In genomic region chr12:66744956-66745383, GRCh38 we compare ENCODE assay signal across 31 cellular contexts.
DNase-seq lines count a peak whose midpoint lies in the region; ATAC-seq, FAIRE-seq and TF ChIP-seq lines count a peak whose summit lies in the region.
"Had no signal": no experiment of that assay in that cellular context is flagged by ENCODE, and none has a peak within 500 bp of the region (broad histone marks: within the 10 kb centered on the region; RNA-seq: fewer than 3 reads in every experiment).

No MANE protein-coding gene starts in this region.

- no peaks in the 10 kb centered on the region for H3K9me2 ChIP-seq in Loucy (replicated peaks; ENCODE audit: low read depth, low read length)

- no peaks in the 10 kb centered on the region for H3F3A ChIP-seq in Loucy (ENCODE audit: low read depth)

- BruUV-seq in GM12878 (replicated peaks; lab: Mats Ljungman, UMichigan), result no TSS peak

- H3K4me1 Mint-ChIP-seq in type B pancreatic cell (ENCODE audit: unreplicated experiment), result peaks cover 22% of the 10 kb centered on the region

- no peak overlapping the region for H3K27ac ChIP-seq in GM12878 (ENCODE audit: control insufficient read depth, insufficient read depth)
- H3K27ac ChIP-seq: brain microvascular endothelial cell, prostate gland, sigmoid colon, suprapubic skin, uterus had no signal

- H3K27ac Mint-ChIP-seq in type B pancreatic cell, result no peak overlapping the region
- H3K27ac Mint-ChIP-seq: activated CD4-positive, alpha-beta memory T cell treated with anti-CD3 and anti-CD28 coated beads for 36 hours; activated naive CD4-positive, alpha-beta T cell treated with anti-CD3 and anti-CD28 coated beads for 36 hours; activated T-helper 1 cell treated with anti-CD3 and anti-CD28 coated beads, Interleukin-12 subunit alpha, Interleukin-12 subunit beta, Interleukin-2, Interleukin-4 antibody, amounts not matched to agents 30 ng/mL and 10 ng/mL and 1 ng/mL, durations not matched to agents 14 hours and 24 hours and 36 hours; B cell; CD8-positive, alpha-beta memory T cell had no signal

- DNase-seq in NCI-H748 (lab: John Stamatoyannopoulos, UW; ENCODE audit: unreplicated experiment) (peak; percentile 51), NCI-H748 treated with DMSO at 0.1 percent for 48 hours (lab: John Stamatoyannopoulos, UW) (no peak), GM12878 (ENCODE audit: low read depth, low spot score) (no peak), type B pancreatic cell (ENCODE audit: extremely low spot score, unreplicated experiment) (no peak), ACHN (no peak)
- DNase-seq: activated CD4-positive, alpha-beta memory T cell treated with anti-CD3 and anti-CD28 coated beads for 36 hours; activated CD4-positive, CD25-positive, alpha-beta regulatory T cell; activated CD8-positive, alpha-beta memory T cell treated with anti-CD3 and anti-CD28 coated beads, Interleukin-2, amount 50 U/mL, for 4 hours; activated naive CD4-positive, alpha-beta T cell treated with anti-CD3 and anti-CD28 coated beads for 36 hours; brain microvascular endothelial cell; CD8-positive, alpha-beta memory T cell; DMS79 treated with DMSO at 0.1 percent for 48 hours; mesenchymal stem cell; NCI-H1092; NCI-H2029 treated with DMSO at 0.1 percent for 48 hours; NCI-H446; NK-92 treated with Interleukin-12 subunit alpha and Interleukin-12 subunit beta, amount 100 ng/mL, for 24 hours; SHP77 treated with DMSO at 0.1 percent for 48 hours; sigmoid colon; stimulated activated naive B cell treated with anti-CD40 and anti-IgM and Interleukin-4, amounts not matched to agents 10 μg/mL and 1 μg/mL and 100 μg/mL, for 72 hours; uterus had no signal

- H4K20me1 ChIP-seq in Loucy (ENCODE audit: insufficient read depth, low read length, poor library complexity, severe bottlenecking), result no peaks in the 10 kb centered on the region
- H4K20me1 ChIP-seq in GM12878 (ENCODE audit: control insufficient read depth, insufficient read depth), result no peaks in the 10 kb centered on the region

- H2AFZ ChIP-seq in Loucy (ENCODE audit: low read length) (no peak overlapping the region), GM12878 (ENCODE audit: control insufficient read depth, low read depth, low read length) (no peak overlapping the region)

- H3K4me1 ChIP-seq in Loucy (ENCODE audit: insufficient read depth, low read length, poor library complexity, severe bottlenecking) (peaks cover 17% of the 10 kb centered on the region), GM12878 (ENCODE audit: control insufficient read depth, insufficient read depth, low read length) (no peaks in the 10 kb centered on the region)
- H3K4me1 ChIP-seq: prostate gland, uterus had no signal

- no peak for FAIRE-seq in GM12878 (lab: Jason Lieb, UNC)
- FAIRE-seq: A204.1, endothelial cell of umbilical vein had no signal

- H3K36me3 ChIP-seq in Loucy (ENCODE audit: insufficient read depth, low read length) (no peaks in the 10 kb centered on the region), GM12878 (ENCODE audit: control insufficient read depth in 2 of 2, insufficient read depth in 2 of 2, low read length in 1 of 2) (no peaks in the 10 kb centered on the region)
- H3K36me3 ChIP-seq: brain microvascular endothelial cell, prostate gland, sigmoid colon, suprapubic skin, uterus had no signal

- no peaks in the 10 kb centered on the region for H3K27me3 Mint-ChIP-seq in type B pancreatic cell

- POLR2A ChIA-PET in GM12878 (lab: Charles Lee), result no interaction called here

- SMC1A ChIA-PET in GM12878 (lab: Charles Lee; ENCODE audit: uncharacterized antibody, unreplicated experiment), result interaction anchor here (0.8 kb wide), 1 partner anchor 9 kb away, joined by 3 read pairs; no protein-coding TSS in a partner anchor

- H3K9me3 ChIP-seq in Loucy (ENCODE audit: insufficient read depth, low read depth, low read length) (no peaks in the 10 kb centered on the region), GM12878 (replicated peaks; ENCODE audit: control insufficient read depth, insufficient read depth, low read length) (no peaks in the 10 kb centered on the region)
- H3K9me3 ChIP-seq: prostate gland, sigmoid colon, suprapubic skin, uterus had no signal

- H3K4me2 ChIP-seq in Loucy (ENCODE audit: low read depth, low read length, poor library complexity, severe bottlenecking) (no peak overlapping the region), GM12878 (ENCODE audit: control insufficient read depth, insufficient read depth) (no peak overlapping the region)

- no peak for TF ChIP-seq RAD21 in GM12878 (IDR thresholded peaks at IDR 0.05; ENCODE audit: insufficient read depth, low read depth, low read length)

- H3K4me3 ChIP-seq in Loucy (ENCODE audit: low read length, poor library complexity, severe bottlenecking), result no peak overlapping the region
- no peak overlapping the region for H3K4me3 ChIP-seq in GM12878
- H3K4me3 ChIP-seq: prostate gland, sigmoid colon, suprapubic skin, uterus had no signal

- H3K27me3 ChIP-seq in Loucy (ENCODE audit: insufficient read depth, low read length, poor library complexity, severe bottlenecking) (no peaks in the 10 kb centered on the region), GM12878 (replicated peaks in 1 of 2; ENCODE audit: control insufficient read depth in 2 of 2, insufficient read depth in 2 of 2, low read length in 1 of 2) (peaks cover 0 to 2% of the 10 kb centered on the region in 2 experiments; a peak in 1 of 4 replicates)
- H3K27me3 ChIP-seq: brain microvascular endothelial cell, sigmoid colon, suprapubic skin, uterus had no signal

- in situ Hi-C loops in GM12878 (cut with MboI), result no loop called here
- in situ Hi-C loops in ACHN (cut with HindIII; ENCODE audit: low pct_ligation_motif_present, low pct_unique_long_range_greater_than_20kb, low sequenced_read_pairs), result no loop called here

- H3K9ac ChIP-seq in Loucy (ENCODE audit: low read depth, low read length, poor library complexity, severe bottlenecking), result no peak overlapping the region
- no peak overlapping the region for H3K9ac ChIP-seq in GM12878 (ENCODE audit: control insufficient read depth, insufficient read depth, low read length)

- WGBS in GM12878 (ENCODE audit: insufficient coverage, insufficient replicate concordance, low lambda C conversion rate, missing lambda C conversion rate), result 27% methylated on average over 3 of the region's 3 CpGs

- CTCF ChIA-PET in GM12878 (lab: Yijun Ruan, JAX), result no interaction called here

- ATAC-seq in GM12878 (no peak), HG03520 (IDR thresholded peaks at IDR 0.05; ENCODE audit: unreplicated experiment) (no peak), HG03565 (IDR thresholded peaks at IDR 0.05; ENCODE audit: unreplicated experiment) (no peak)
- ATAC-seq: left lobe of liver; stimulated activated naive B cell treated with anti-CD40 and anti-IgM and Interleukin-4, amounts not matched to agents 10 μg/mL and 1 μg/mL and 100 μg/mL, for 72 hours had no signal

- intact Hi-C loops in GM12878 (cut with micrococcal nuclease; ENCODE audit: unreplicated experiment), result no loop called here

- no peak for TF ChIP-seq POLR2A in GM12878 (IDR thresholded peaks at IDR 0.05; ENCODE audit: low read depth, low read length)

- TF ChIP-seq EP300 in GM12878 (IDR thresholded peaks at IDR 0.05; ENCODE audit: borderline replicate concordance in 1 of 2, control insufficient read depth in 1 of 2, low read depth in 2 of 2, low read length in 2 of 2), result no peak

- H3K79me2 ChIP-seq in Loucy (ENCODE audit: insufficient read depth, low read length), result no peaks in the 10 kb centered on the region
- H3K79me2 ChIP-seq in GM12878 (ENCODE audit: control insufficient read depth, insufficient read depth, low read length), result no peaks in the 10 kb centered on the region

- H3K4me3 Mint-ChIP-seq in type B pancreatic cell, result no peak overlapping the region
- H3K4me3 Mint-ChIP-seq: activated CD4-positive, alpha-beta memory T cell treated with anti-CD3 and anti-CD28 coated beads for 36 hours; activated naive CD4-positive, alpha-beta T cell treated with anti-CD3 and anti-CD28 coated beads for 36 hours; activated T-helper 1 cell treated with anti-CD3 and anti-CD28 coated beads, Interleukin-12 subunit alpha, Interleukin-12 subunit beta, Interleukin-2, Interleukin-4 antibody, amounts not matched to agents 30 ng/mL and 10 ng/mL and 1 ng/mL, durations not matched to agents 14 hours and 24 hours and 36 hours; B cell; CD8-positive, alpha-beta memory T cell; stimulated activated naive B cell treated with anti-CD40 and anti-IgM and Interleukin-4, amounts not matched to agents 10 μg/mL and 1 μg/mL and 100 μg/mL, for 72 hours had no signal

- H3K9me3 Mint-ChIP-seq in type B pancreatic cell, result no peaks in the 10 kb centered on the region
- H3K9me3 Mint-ChIP-seq: activated CD4-positive, alpha-beta memory T cell treated with anti-CD3 and anti-CD28 coated beads for 36 hours; activated naive CD4-positive, alpha-beta T cell treated with anti-CD3 and anti-CD28 coated beads for 36 hours; activated T-helper 1 cell treated with anti-CD3 and anti-CD28 coated beads, Interleukin-12 subunit alpha, Interleukin-12 subunit beta, Interleukin-2, Interleukin-4 antibody, amounts not matched to agents 30 ng/mL and 10 ng/mL and 1 ng/mL, durations not matched to agents 14 hours and 24 hours and 36 hours; stimulated activated naive B cell treated with anti-CD40 and anti-IgM and Interleukin-4, amounts not matched to agents 10 μg/mL and 1 μg/mL and 100 μg/mL, for 72 hours had no signal

- RAD21 ChIA-PET in GM12878 (lab: Charles Lee; ENCODE audit: unreplicated experiment), result no interaction called here

- TF ChIP-seq CTCF in Loucy (conservative IDR thresholded peaks at IDR 0.05; ENCODE audit: low read length) (0 out of 2 replicates have a peak, but pooled peaks have one; percentile 24), GM12878 (IDR thresholded peaks at IDR 0.05 in 2 of 3, conservative IDR thresholded peaks at IDR 0.05 in 1 of 3; ENCODE audit: control insufficient read depth in 2 of 3, extremely low read depth in 1 of 3, insufficient read depth in 1 of 3, low read depth in 3 of 3, low read length in 3 of 3) (no peak), type B pancreatic cell (conservative IDR thresholded peaks at IDR 0.05) (peak; percentile 27)

- H3K36me3 Mint-ChIP-seq in type B pancreatic cell, result no peaks in the 10 kb centered on the region
- H3K36me3 Mint-ChIP-seq: activated CD4-positive, alpha-beta memory T cell treated with anti-CD3 and anti-CD28 coated beads for 36 hours had no signal

TF ChIP-seq in GM12878, 131 proteins besides CTCF, POLR2A, EP300 and RAD21 (continues in another document):
- TF ChIP-seq, protein P1, sequence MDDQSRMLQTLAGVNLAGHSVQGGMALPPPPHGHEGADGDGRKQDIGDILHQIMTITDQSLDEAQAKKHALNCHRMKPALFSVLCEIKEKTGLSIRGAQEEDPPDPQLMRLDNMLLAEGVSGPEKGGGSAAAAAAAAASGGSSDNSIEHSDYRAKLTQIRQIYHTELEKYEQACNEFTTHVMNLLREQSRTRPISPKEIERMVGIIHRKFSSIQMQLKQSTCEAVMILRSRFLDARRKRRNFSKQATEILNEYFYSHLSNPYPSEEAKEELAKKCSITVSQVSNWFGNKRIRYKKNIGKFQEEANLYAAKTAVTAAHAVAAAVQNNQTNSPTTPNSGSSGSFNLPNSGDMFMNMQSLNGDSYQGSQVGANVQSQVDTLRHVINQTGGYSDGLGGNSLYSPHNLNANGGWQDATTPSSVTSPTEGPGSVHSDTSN (IDR thresholded peaks at IDR 0.05; ENCODE audit: insufficient replicate concordance, low read depth, low read length), result no peak
- TF ChIP-seq MEF2B (IDR thresholded peaks at IDR 0.05; ENCODE audit: partially characterized antibody, poor library complexity, severe bottlenecking) (no peak), SIN3A (IDR thresholded peaks at IDR 0.05; ENCODE audit: low read depth, low read length) (no peak)

Comparison
In these comparisons a context has a peak if more than half of its experiments do, and no peak if none do; other contexts are left out.
1. CTCF ChIP-seq: peak in Loucy (single experiment) and type B pancreatic cell (single experiment); none in GM12878 (0 of 3).